In the genomic region with DNA sequence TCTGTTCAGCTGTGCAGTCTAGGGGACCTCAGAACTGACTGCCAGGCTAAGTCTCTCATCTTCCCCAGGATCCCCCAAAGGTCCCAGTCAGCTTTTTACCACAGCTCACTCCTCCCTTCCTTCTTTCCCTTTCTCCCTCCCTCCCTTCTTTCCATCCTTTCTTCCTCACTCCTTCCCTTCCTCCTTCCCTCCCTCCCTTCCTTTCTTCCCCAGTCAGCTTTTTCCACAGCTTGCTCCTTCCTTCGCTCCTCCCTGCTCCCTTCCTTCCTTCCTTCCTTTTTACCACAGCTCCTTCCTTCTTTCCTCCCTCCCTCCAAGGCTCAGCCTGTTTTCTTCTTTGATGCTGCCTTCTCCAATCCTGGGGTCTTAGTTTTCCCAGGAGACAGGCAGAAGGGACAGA, we compare ENCODE assay signal across 21 cellular contexts. TPM values are rescaled to one million over a fixed set of nuclear protein-coding genes. Genes with fewer than 3 reads are reported as not detected.
DNase-seq lines count a peak whose midpoint lies in the region; ATAC-seq and TF ChIP-seq lines count a peak whose summit lies in the region.
"Had no signal": no experiment of that assay in that cellular context is flagged by ENCODE, and none has a peak within 500 bp of the region (broad histone marks: within the 10 kb centered on the region; RNA-seq: fewer than 3 reads in every experiment).

No MANE protein-coding gene starts in this region.

- intact Hi-C loops in activated T-helper 1 cell treated with anti-CD3 and anti-CD28 coated beads, Interleukin-12 subunit alpha, Interleukin-12 subunit beta, Interleukin-2, Interleukin-4 antibody, amounts not matched to agents 30 ng/mL and 10 ng/mL and 1 ng/mL, durations not matched to agents 14 hours and 24 hours and 36 hours (cut with micrococcal nuclease) = loop anchor here (5.0 to 10.0 kb wide), 3 partner anchors 278 to 468 kb away; partner anchors contain the start of genes GCH1 and MAPK1IP1L
- intact Hi-C loops in esophagus squamous epithelium (cut with DNase I) = no loop called here

- no peak for TF ChIP-seq POLR2A in esophagus squamous epithelium (IDR thresholded peaks at IDR 0.05)

- peak overlapping the region; percentile 22 to 24 for H3K27ac Mint-ChIP-seq in activated naive CD4-positive, alpha-beta T cell treated with anti-CD3 and anti-CD28 coated beads, Interleukin-2, amount 50 U/mL, for 72 hours
- peak overlapping the region; percentile 61 for H3K27ac Mint-ChIP-seq in activated T-helper 1 cell treated with anti-CD3 and anti-CD28 coated beads, Interleukin-12 subunit alpha, Interleukin-12 subunit beta, Interleukin-2, Interleukin-4 antibody, amounts not matched to agents 30 ng/mL and 10 ng/mL and 1 ng/mL, durations not matched to agents 14 hours and 24 hours and 36 hours
- peak overlapping the region; percentile 60 for H3K27ac Mint-ChIP-seq in memory B cell
- H3K27ac Mint-ChIP-seq in stimulated activated naive B cell treated with anti-CD40 and anti-IgM and Interleukin-4, amounts not matched to agents 10 μg/mL and 1 μg/mL and 100 μg/mL, for 72 hours = peak overlapping the region; percentile 84
- H3K27ac Mint-ChIP-seq: nephron had no signal

- no peak overlapping the region for H3K27ac ChIP-seq in esophagus squamous epithelium
- H3K27ac ChIP-seq: left lung, right lobe of liver, transverse colon, VCaP had no signal

- 88 to 100% methylated on average over 1 of the region's 1 CpG for WGBS in esophagus squamous epithelium, 2 donors

- no peaks in the 10 kb centered on the region for H3K9me3 Mint-ChIP-seq in activated naive CD4-positive, alpha-beta T cell treated with anti-CD3 and anti-CD28 coated beads, Interleukin-2, amount 50 U/mL, for 72 hours
- no peaks in the 10 kb centered on the region for H3K9me3 Mint-ChIP-seq in activated T-helper 1 cell treated with anti-CD3 and anti-CD28 coated beads, Interleukin-12 subunit alpha, Interleukin-12 subunit beta, Interleukin-2, Interleukin-4 antibody, amounts not matched to agents 30 ng/mL and 10 ng/mL and 1 ng/mL, durations not matched to agents 14 hours and 24 hours and 36 hours
- H3K9me3 Mint-ChIP-seq in memory B cell = no peaks in the 10 kb centered on the region
- H3K9me3 Mint-ChIP-seq in stimulated activated naive B cell treated with anti-CD40 and anti-IgM and Interleukin-4, amounts not matched to agents 10 μg/mL and 1 μg/mL and 100 μg/mL, for 72 hours = no peaks in the 10 kb centered on the region
- H3K9me3 Mint-ChIP-seq: nephron had no signal

- no peak for ATAC-seq in activated naive CD4-positive, alpha-beta T cell treated with anti-CD3 and anti-CD28 coated beads, Interleukin-2, amount 50 U/mL, for 72 hours
- ATAC-seq in memory B cell (ENCODE audit: low read depth) (no peak), GM18520 (IDR thresholded peaks at IDR 0.05; ENCODE audit: unreplicated experiment) (no peak)
- ATAC-seq in stimulated activated naive B cell treated with anti-CD40 and anti-IgM and Interleukin-4, amounts not matched to agents 10 μg/mL and 1 μg/mL and 100 μg/mL, for 72 hours (replicated peaks) = no peak
- ATAC-seq: HCT116, left lung, right lobe of liver had no signal

- peaks cover 10 to 45% of the 10 kb centered on the region in 2 donors for H3K36me3 Mint-ChIP-seq in activated naive CD4-positive, alpha-beta T cell treated with anti-CD3 and anti-CD28 coated beads, Interleukin-2, amount 50 U/mL, for 72 hours
- H3K36me3 Mint-ChIP-seq in activated T-helper 1 cell treated with anti-CD3 and anti-CD28 coated beads, Interleukin-12 subunit alpha, Interleukin-12 subunit beta, Interleukin-2, Interleukin-4 antibody, amounts not matched to agents 30 ng/mL and 10 ng/mL and 1 ng/mL, durations not matched to agents 14 hours and 24 hours and 36 hours (ENCODE audit: low read depth) = peaks cover 40% of the 10 kb centered on the region
- H3K36me3 Mint-ChIP-seq in memory B cell = peaks cover 45% of the 10 kb centered on the region
- H3K36me3 Mint-ChIP-seq in stimulated activated naive B cell treated with anti-CD40 and anti-IgM and Interleukin-4, amounts not matched to agents 10 μg/mL and 1 μg/mL and 100 μg/mL, for 72 hours = peaks cover 42 to 58% of the 10 kb centered on the region in 2 donors

- no peak overlapping the region for H3K4me3 ChIP-seq in esophagus squamous epithelium
- H3K4me3 ChIP-seq: left lung, right lobe of liver, transverse colon had no signal

- H3K27me3 ChIP-seq in esophagus squamous epithelium = no peaks in the 10 kb centered on the region
- H3K27me3 ChIP-seq: left lung, right lobe of liver, transverse colon had no signal

- H3K4me1 Mint-ChIP-seq in activated T-helper 1 cell treated with anti-CD3 and anti-CD28 coated beads, Interleukin-12 subunit alpha, Interleukin-12 subunit beta, Interleukin-2, Interleukin-4 antibody, amounts not matched to agents 30 ng/mL and 10 ng/mL and 1 ng/mL, durations not matched to agents 14 hours and 24 hours and 36 hours (ENCODE audit: low read depth) = peaks cover 57% of the 10 kb centered on the region
- H3K4me1 Mint-ChIP-seq in memory B cell = peaks cover 4% of the 10 kb centered on the region
- H3K4me1 Mint-ChIP-seq in stimulated activated naive B cell treated with anti-CD40 and anti-IgM and Interleukin-4, amounts not matched to agents 10 μg/mL and 1 μg/mL and 100 μg/mL, for 72 hours = peaks cover 6 to 24% of the 10 kb centered on the region in 2 donors
- H3K4me1 Mint-ChIP-seq: nephron had no signal

- H3K9me3 ChIP-seq in esophagus squamous epithelium = no peaks in the 10 kb centered on the region
- H3K9me3 ChIP-seq: left lung, right lobe of liver, transverse colon had no signal

- TF ChIP-seq CTCF in GM10248 (IDR thresholded peaks at IDR 0.05; ENCODE audit: control extremely low read depth, extremely low read depth, low read depth, missing control alignments) (no peak), esophagus squamous epithelium (IDR thresholded peaks at IDR 0.05) (no peak)

- peaks cover 4 to 96% (median 6%) of the 10 kb centered on the region in 3 donors for H3K36me3 ChIP-seq in esophagus squamous epithelium

- no peaks in the 10 kb centered on the region for H3K4me1 ChIP-seq in esophagus squamous epithelium
- H3K4me1 ChIP-seq: left lung, right lobe of liver had no signal

- no peaks in the 10 kb centered on the region for H3K27me3 Mint-ChIP-seq in activated T-helper 1 cell treated with anti-CD3 and anti-CD28 coated beads, Interleukin-12 subunit alpha, Interleukin-12 subunit beta, Interleukin-2, Interleukin-4 antibody, amounts not matched to agents 30 ng/mL and 10 ng/mL and 1 ng/mL, durations not matched to agents 14 hours and 24 hours and 36 hours (ENCODE audit: insufficient read depth)
- H3K27me3 Mint-ChIP-seq in memory B cell = no peaks in the 10 kb centered on the region
- H3K27me3 Mint-ChIP-seq in stimulated activated naive B cell treated with anti-CD40 and anti-IgM and Interleukin-4, amounts not matched to agents 10 μg/mL and 1 μg/mL and 100 μg/mL, for 72 hours = no peaks in the 10 kb centered on the region

- H3K4me3 Mint-ChIP-seq in activated T-helper 1 cell treated with anti-CD3 and anti-CD28 coated beads, Interleukin-12 subunit alpha, Interleukin-12 subunit beta, Interleukin-2, Interleukin-4 antibody, amounts not matched to agents 30 ng/mL and 10 ng/mL and 1 ng/mL, durations not matched to agents 14 hours and 24 hours and 36 hours = no peak overlapping the region
- H3K4me3 Mint-ChIP-seq in memory B cell = no peak overlapping the region
- H3K4me3 Mint-ChIP-seq in stimulated activated naive B cell treated with anti-CD40 and anti-IgM and Interleukin-4, amounts not matched to agents 10 μg/mL and 1 μg/mL and 100 μg/mL, for 72 hours = no peak overlapping the region
- H3K4me3 Mint-ChIP-seq: nephron had no signal

- POLR2A ChIA-PET in GM10248 (lab: Yijun Ruan, JAX) = interaction anchor here (0.6 kb wide), 1 partner anchor 7 kb away, joined by 3 read pairs; no protein-coding TSS in a partner anchor

- CTCF ChIA-PET in GM10248 (lab: Yijun Ruan, JAX) = interaction anchor here (0.8 to 3.8 kb wide), 5 partner anchors 17 to 313 kb away, joined by 3 to 27 read pairs (median 3); no protein-coding TSS in a partner anchor

- no peak for DNase-seq in activated naive CD4-positive, alpha-beta T cell treated with anti-CD3 and anti-CD28 coated beads, Interleukin-2, amount 50 U/mL, for 72 hours (ENCODE audit: low spot score in 2 of 2)
- DNase-seq in activated naive CD4-positive, alpha-beta T cell treated with anti-CD3 and anti-CD28 coated beads, Interleukin-2, amount 50 U/mL, for 16 hours = no peak
- no peak for DNase-seq in activated T-helper 1 cell treated with anti-CD3 and anti-CD28 coated beads, Interleukin-12 subunit alpha, Interleukin-12 subunit beta, Interleukin-2, Interleukin-4 antibody, amounts not matched to agents 30 ng/mL and 10 ng/mL and 1 ng/mL, durations not matched to agents 14 hours and 24 hours and 36 hours (ENCODE audit: low spot score)
- DNase-seq in memory B cell (ENCODE audit: low spot score in 2 of 2) (no peak), GM10248 (ENCODE audit: extremely low spot score) (no peak), esophagus squamous epithelium (lab: John Stamatoyannopoulos, UW) (no peak)
- DNase-seq in stimulated activated naive B cell treated with anti-CD40 and anti-IgM and Interleukin-4, amounts not matched to agents 10 μg/mL and 1 μg/mL and 100 μg/mL, for 72 hours = no peak
- DNase-seq: C1 segment of cervical spinal cord; effector CD4-positive, alpha-beta T cell; EL; foreskin fibroblast; left lung; NCI-H1092 treated with DMSO at 0.1 percent for 48 hours; NCI-H1930; NCI-H69; right lobe of liver; transverse colon had no signal

RNA-seq across cellular contexts. Expression of gene ATG14, which starts 39.2 kb away (rescaled TPM):
- 1 to 10 TPM; 7.4 to 8.3 TPM for total RNA-seq in activated naive CD4-positive, alpha-beta T cell treated with anti-CD3 and anti-CD28 coated beads, Interleukin-2, amount 50 U/mL, for 72 hours
- 4.8 and 6.2 TPM in 2 replicates for total RNA-seq in activated T-helper 1 cell treated with anti-CD3 and anti-CD28 coated beads, Interleukin-12 subunit alpha, Interleukin-12 subunit beta, Interleukin-2, Interleukin-4 antibody, amounts not matched to agents 30 ng/mL and 10 ng/mL and 1 ng/mL, durations not matched to agents 14 hours and 24 hours and 36 hours
- 10 to 100 TPM in 1 of 4 donors, 1 to 10 TPM in 3; 4.6 to 12.8 (median 7.5) TPM for total RNA-seq in esophagus squamous epithelium

Comparison
In these comparisons a context has a peak if more than half of its experiments do, and no peak if none do; other contexts are left out.
1. H3K27ac Mint-ChIP-seq: peak in every context shown above with its lines; median percentile 84 in stimulated activated naive B cell treated with anti-CD40 and anti-IgM and Interleukin-4, amounts not matched to agents 10 μg/mL and 1 μg/mL and 100 μg/mL, for 72 hours; 61 in activated T-helper 1 cell treated with anti-CD3 and anti-CD28 coated beads, Interleukin-12 subunit alpha, Interleukin-12 subunit beta, Interleukin-2, Interleukin-4 antibody, amounts not matched to agents 30 ng/mL and 10 ng/mL and 1 ng/mL, durations not matched to agents 14 hours and 24 hours and 36 hours; 60 in memory B cell; 23 in activated naive CD4-positive, alpha-beta T cell treated with anti-CD3 and anti-CD28 coated beads, Interleukin-2, amount 50 U/mL, for 72 hours.